In genomic region chr14:89302396-89302950, GRCh38 we compare ENCODE assay signal across 9 cellular contexts.
DNase-seq lines count a peak whose midpoint lies in the region; ATAC-seq and TF ChIP-seq lines count a peak whose summit lies in the region.
"Had no signal": no experiment of that assay in that cellular context is flagged by ENCODE, and none has a peak within 500 bp of the region (broad histone marks: within the 10 kb centered on the region; RNA-seq: fewer than 3 reads in every experiment).

No MANE protein-coding gene starts in this region.

- ATAC-seq in HCT116: peak; percentile 77
- ATAC-seq: activated CD4-positive, CD25-positive, alpha-beta regulatory T cell treated with anti-CD3 and anti-CD28 coated beads, Interleukin-2, amount 50 U/mL, for 24 hours had no signal

- CTCF ChIA-PET in HCT116 (lab: Charles Lee): no interaction called here

- no peaks in the 10 kb centered on the region for H3K79me2 ChIP-seq in HCT116 (ENCODE audit: insufficient read depth, low read length)

- BruUV-seq in HCT116 (replicated peaks; lab: Mats Ljungman, UMichigan): no TSS peak

- TF ChIP-seq POLR2A in HCT116 (IDR thresholded peaks at IDR 0.05; ENCODE audit: borderline replicate concordance, extremely low read depth, insufficient read depth, insufficient read length) (no peak), thyroid gland (IDR thresholded peaks at IDR 0.05) (no peak)

- POLR2A ChIA-PET in HCT116 (lab: Charles Lee): no interaction called here

- H3K36me3 ChIP-seq in HCT116 (ENCODE audit: control insufficient read depth in 1 of 2, insufficient read depth in 2 of 2, low read length in 2 of 2): no peaks in the 10 kb centered on the region
- H3K36me3 ChIP-seq in SJSA1: no peaks in the 10 kb centered on the region
- peaks cover 17% of the 10 kb centered on the region for H3K36me3 ChIP-seq in iPS-20b (ENCODE audit: insufficient read depth, low read depth, low read length)
- no peaks in the 10 kb centered on the region for H3K36me3 ChIP-seq in thyroid gland

- H3K9me3 ChIP-seq in HCT116 (ENCODE audit: control insufficient read depth in 1 of 2, insufficient read depth in 1 of 2, low read depth in 1 of 2, low read length in 2 of 2): no peaks in the 10 kb centered on the region
- no peaks in the 10 kb centered on the region for H3K9me3 ChIP-seq in SJSA1 (replicated peaks)
- H3K9me3 ChIP-seq in iPS-20b (ENCODE audit: insufficient read depth, low read depth, low read length): no peaks in the 10 kb centered on the region
- no peaks in the 10 kb centered on the region for H3K9me3 ChIP-seq in thyroid gland

- no peaks in the 10 kb centered on the region for H4K20me1 ChIP-seq in HCT116 (ENCODE audit: insufficient read depth)

- intact Hi-C loops in HCT116 (cut with micrococcal nuclease): no loop called here
- intact Hi-C loops in thyroid gland (cut with DNase I): no loop called here

- H3K9ac ChIP-seq in HCT116 (ENCODE audit: low read length) (no peak overlapping the region), iPS-20b (ENCODE audit: low read depth, low read length) (no peak overlapping the region)

- H3K9me2 ChIP-seq in HCT116 (ENCODE audit: insufficient read depth): no peaks in the 10 kb centered on the region

- no peak for TF ChIP-seq CTCF in HCT116 (IDR thresholded peaks at IDR 0.05 in 2 of 3, conservative IDR thresholded peaks at IDR 0.05 in 1 of 3; ENCODE audit: borderline replicate concordance in 1 of 3, insufficient read depth in 1 of 3, low read depth in 2 of 3, low read length in 2 of 3)
- TF ChIP-seq CTCF in thyroid gland (IDR thresholded peaks at IDR 0.05): no peak

- peak overlapping the region; percentile 24; the same call in 1 of the 2 replicates for H3K27ac ChIP-seq in HCT116 (ENCODE audit: low read depth, low read length)
- peak overlapping the region; percentile 90 for H3K27ac ChIP-seq in SJSA1
- H3K27ac ChIP-seq in iPS-20b (ENCODE audit: low read length): peak overlapping the region; percentile 17
- peak overlapping the region in 13 of 21 experiments; percentile 11 to 90 (median 78) for H3K27ac ChIP-seq in skin epidermis
- H3K27ac ChIP-seq in thyroid gland: peak overlapping the region in 1 of 3 donors; percentile 83

- H3K27me3 ChIP-seq in HCT116 (ENCODE audit: insufficient read depth, low read length) (no peaks in the 10 kb centered on the region), SJSA1 (replicated peaks) (no peaks in the 10 kb centered on the region), iPS-20b (ENCODE audit: insufficient read depth, low read length) (no peaks in the 10 kb centered on the region), thyroid gland (no peaks in the 10 kb centered on the region)

- H3K4me3 ChIP-seq in HCT116 (replicated peaks in 1 of 2; ENCODE audit: low read depth in 1 of 2, low read length in 2 of 2): no peak overlapping the region
- H3K4me3 ChIP-seq in SJSA1: no peak overlapping the region
- H3K4me3 ChIP-seq in iPS-20b (ENCODE audit: low read length): no peak overlapping the region
- no peak overlapping the region for H3K4me3 ChIP-seq in skin epidermis
- no peak overlapping the region for H3K4me3 ChIP-seq in thyroid gland (replicated peaks in 1 of 3)

- no peak for TF ChIP-seq RAD21 in HCT116 (IDR thresholded peaks at IDR 0.05; ENCODE audit: low read depth)

- no peak overlapping the region for H2AFZ ChIP-seq in HCT116 (ENCODE audit: low read depth, low read length, poor library complexity, severe bottlenecking)

- H3K4me2 ChIP-seq in HCT116 (ENCODE audit: low read length): peak overlapping the region; percentile 80

- WGBS in thyroid gland, 2 donors: 87 to 91% methylated on average over 7 of the region's 7 CpGs

- DNase-seq in HCT116 (ENCODE audit: low read depth, low spot score) (peak; percentile 35), SJSA1 (ENCODE audit: low read depth in 1 of 2, low spot score in 2 of 2) (peak in 1 of 2 experiments; percentile 61), DMS 273 treated with DMSO at 0.1 percent for 48 hours (lab: John Stamatoyannopoulos, UW) (no peak), thyroid gland (no peak), medulla oblongata (ENCODE audit: extremely low spot score) (no peak)
- DNase-seq: KBM-7 had no signal

- RAD21 ChIA-PET in HCT116 (lab: Charles Lee; ENCODE audit: low non-redundant PET in 1 of 2, low total read pairs in 2 of 2, uncharacterized antibody in 2 of 2, unreplicated experiment in 2 of 2): no interaction called here

- H3K4me1 ChIP-seq in HCT116 (ENCODE audit: control insufficient read depth in 1 of 2, insufficient read depth in 2 of 2, low read length in 2 of 2) (peaks cover 29 to 38% of the 10 kb centered on the region in 2 experiments), SJSA1 (replicated peaks) (peaks cover 43% of the 10 kb centered on the region), iPS-20b (ENCODE audit: insufficient read depth, low read length) (peaks cover 38% of the 10 kb centered on the region), thyroid gland (peaks cover 21 to 30% of the 10 kb centered on the region in 2 donors)

TF ChIP-seq in HCT116, 20 proteins besides CTCF, POLR2A, EP300 and RAD21:
- peak; percentile 36; the same call in 1 of the 2 replicates for TF ChIP-seq EGR1 (IDR thresholded peaks at IDR 0.05; ENCODE audit: low read depth)
- TF ChIP-seq ZNF274 (IDR thresholded peaks at IDR 0.05; ENCODE audit: low read depth, low read length): no peak
- 0 out of 2 replicates have a peak, but pooled peaks have one; percentile 20 for TF ChIP-seq SP1 (IDR thresholded peaks at IDR 0.05; ENCODE audit: low read depth)
